ENCODE assay signal across 1 cellular context in genomic region chr9:96020822-96021615, GRCh38.
TF ChIP-seq lines count a peak whose summit lies in the region.

No MANE protein-coding gene starts in this region.

TF ChIP-seq in HepG2, 621 proteins besides CTCF, POLR2A, EP300 and RAD21 (continued from another document):
- TF ChIP-seq ATF4 (CRISPR knock-in tag; IDR thresholded peaks at IDR 0.05) (no peak), ZFP37 (CRISPR knock-in tag; IDR thresholded peaks at IDR 0.05; ENCODE audit: borderline replicate concordance) (no peak), RBM39 (IDR thresholded peaks at IDR 0.05; ENCODE audit: low read depth, low read length, poor library complexity, severe bottlenecking) (no peak), ZSCAN21 (CRISPR knock-in tag; IDR thresholded peaks at IDR 0.05; ENCODE audit: borderline replicate concordance) (0 out of 2 replicates have a peak, but pooled peaks have one; percentile 29), ZNF687 (CRISPR knock-in tag; IDR thresholded peaks at IDR 0.05) (peak; percentile 17; the same call in 1 of the 2 replicates), AGO1 (IDR thresholded peaks at IDR 0.05; ENCODE audit: low read depth, low read length, poor library complexity, severe bottlenecking) (peak; percentile 44), ZNF800 (CRISPR knock-in tag; IDR thresholded peaks at IDR 0.05) (0 out of 2 replicates have a peak, but pooled peaks have one; percentile 20), ZNF264 (CRISPR knock-in tag; IDR thresholded peaks at IDR 0.05) (no peak), TEAD3 (CRISPR knock-in tag; optimal IDR thresholded peaks at IDR 0.05; ENCODE audit: borderline replicate concordance) (no peak), EZH2 (conservative IDR thresholded peaks at IDR 0.05; ENCODE audit: low read depth, low read length) (peak; percentile 92), STAT5B (CRISPR knock-in tag; IDR thresholded peaks at IDR 0.05) (no peak), ZBTB7B (CRISPR knock-in tag; IDR thresholded peaks at IDR 0.05) (0 out of 2 replicates have a peak, but pooled peaks have one; percentile 11), ZNF574 (CRISPR knock-in tag; IDR thresholded peaks at IDR 0.05) (0 out of 2 replicates have a peak, but pooled peaks have one; percentile 18), UBTF (CRISPR knock-in tag; IDR thresholded peaks at IDR 0.05) (peak; percentile 26; the same call in 1 of the 2 replicates), ZNF777 (CRISPR knock-in tag; IDR thresholded peaks at IDR 0.05) (peak; percentile 71), GMEB2 (CRISPR knock-in tag; IDR thresholded peaks at IDR 0.05; ENCODE audit: low read depth) (no peak), HOXA3 (CRISPR knock-in tag; IDR thresholded peaks at IDR 0.05) (no peak), ZNF589 (CRISPR knock-in tag; conservative IDR thresholded peaks at IDR 0.05) (no peak), BATF2 (CRISPR knock-in tag; IDR thresholded peaks at IDR 0.05) (0 out of 2 replicates have a peak, but pooled peaks have one; percentile 17), ZMYM2 (CRISPR knock-in tag; IDR thresholded peaks at IDR 0.05) (no peak), ZNF556 (CRISPR knock-in tag; IDR thresholded peaks at IDR 0.05; ENCODE audit: borderline replicate concordance) (no peak), GPBP1L1 (CRISPR knock-in tag; IDR thresholded peaks at IDR 0.05) (no peak), SNAI1 (CRISPR knock-in tag; IDR thresholded peaks at IDR 0.05; ENCODE audit: borderline replicate concordance) (no peak), ZNF136 (CRISPR knock-in tag; IDR thresholded peaks at IDR 0.05; ENCODE audit: low read depth) (no peak), FOXO4 (CRISPR knock-in tag; conservative IDR thresholded peaks at IDR 0.05) (no peak), HNRNPLL (IDR thresholded peaks at IDR 0.05; ENCODE audit: low read depth, low read length, poor library complexity, severe bottlenecking) (peak; percentile 26), ZNF609 (CRISPR knock-in tag; IDR thresholded peaks at IDR 0.05; ENCODE audit: borderline replicate concordance) (no peak)
